ENCODE assay signal across 1 cellular context in genomic region chr19:2057484-2058469, GRCh38.
TF ChIP-seq lines count a peak whose summit lies in the region.

No MANE protein-coding gene starts in this region.

TF ChIP-seq in liver, 16 proteins besides CTCF, POLR2A, EP300 and RAD21 (continued from another document):
- TF ChIP-seq ZBTB33 (IDR thresholded peaks at IDR 0.05), result no peak
- no peak for TF ChIP-seq FOXA1 (IDR thresholded peaks at IDR 0.05)
- no peak for TF ChIP-seq YY1 (IDR thresholded peaks at IDR 0.05)
- no peak for TF ChIP-seq RXRA (IDR thresholded peaks at IDR 0.05)
- TF ChIP-seq MAX (IDR thresholded peaks at IDR 0.05), result no peak
- no peak for TF ChIP-seq GABPA (IDR thresholded peaks at IDR 0.05 in 1 of 2, conservative IDR thresholded peaks at IDR 0.05 in 1 of 2)
- TF ChIP-seq SP1 (IDR thresholded peaks at IDR 0.05), result no peak
- TF ChIP-seq TAF1 (conservative IDR thresholded peaks at IDR 0.05), result no peak
- TF ChIP-seq HNF4G (IDR thresholded peaks at IDR 0.05), result no peak
- TF ChIP-seq EGR1 (IDR thresholded peaks at IDR 0.05; ENCODE audit: low read depth in 2 of 2), result no peak
- no peak for TF ChIP-seq HNF4A (conservative IDR thresholded peaks at IDR 0.05)
TF ChIP-seq in liver: peak in this region for 0.
